8 cellular contexts compared by ENCODE assay signal in genomic region chr10:31770307-31770902, GRCh38.
DNase-seq lines count a peak whose midpoint lies in the region; ATAC-seq and TF ChIP-seq lines count a peak whose summit lies in the region.

No MANE protein-coding gene starts in this region.

- no peaks in the 10 kb centered on the region for H3K27me3 ChIP-seq in A673 (replicated peaks; ENCODE audit: insufficient read depth, low read depth, low read length, poor library complexity)
- no peaks in the 10 kb centered on the region for H3K27me3 ChIP-seq in effector memory CD4-positive, alpha-beta T cell (replicated peaks; ENCODE audit: control insufficient read depth, insufficient read depth, low read length, poor library complexity, severe bottlenecking)
- no peaks in the 10 kb centered on the region for H3K27me3 ChIP-seq in neural cell (ENCODE audit: insufficient read depth, low read depth, low read length)
- H3K27me3 ChIP-seq in vagina = no peaks in the 10 kb centered on the region

- no peaks in the 10 kb centered on the region for H3K27me3 Mint-ChIP-seq in activated CD4-positive, alpha-beta T cell treated with anti-CD3 and anti-CD28 coated beads, Interleukin-2, amount 10 ng/mL, durations not matched to agents 24 days and 14 days

- no peak overlapping the region for H2AFZ ChIP-seq in neural cell (ENCODE audit: low read depth, low read length)

- H3K27ac ChIP-seq in A673 (ENCODE audit: low read depth, low read length, poor library complexity, severe bottlenecking) = no peak overlapping the region
- H3K27ac ChIP-seq in effector memory CD4-positive, alpha-beta T cell (ENCODE audit: insufficient read depth, low read length, poor library complexity, severe bottlenecking) = no peak overlapping the region
- no peak overlapping the region for H3K27ac ChIP-seq in neural cell (ENCODE audit: low read length)
- no peak overlapping the region for H3K27ac ChIP-seq in vagina

- TF ChIP-seq RAD21 in neural cell (conservative IDR thresholded peaks at IDR 0.05) = peak; percentile 31

- H3K4me2 ChIP-seq in neural cell (ENCODE audit: low read length) = no peak overlapping the region

- TF ChIP-seq POLR2A in vagina (IDR thresholded peaks at IDR 0.05) = no peak

- no peaks in the 10 kb centered on the region for H3K79me2 ChIP-seq in neural cell (replicated peaks; ENCODE audit: insufficient read depth, low read length)

- H3K4me1 Mint-ChIP-seq in activated CD4-positive, alpha-beta T cell treated with anti-CD3 and anti-CD28 coated beads, Interleukin-2, amount 10 ng/mL, durations not matched to agents 24 days and 14 days = no peaks in the 10 kb centered on the region

- intact Hi-C loops in A673 (cut with micrococcal nuclease; ENCODE audit: unreplicated experiment) = no loop called here
- intact Hi-C loops in activated CD4-positive, alpha-beta T cell treated with anti-CD3 and anti-CD28 coated beads, Interleukin-2, amount 10 ng/mL, durations not matched to agents 24 days and 14 days (cut with micrococcal nuclease) = loop anchor here (1.0 kb wide), 2 partner anchors 986 to 1043 kb away; no protein-coding TSS in a partner anchor
- intact Hi-C loops in vagina (cut with DNase I) = no loop called here

- CTCF ChIA-PET in A673 (lab: Charles Lee) = interaction anchor here (0.5 to 1.2 kb wide), 4 partner anchors 285 to 1047 kb away, joined by 3 to 9 read pairs (median 4); no protein-coding TSS in a partner anchor

- H3K9me2 ChIP-seq in neural cell (ENCODE audit: insufficient read depth, low read length) = no peaks in the 10 kb centered on the region

- H4K20me1 ChIP-seq in neural cell (ENCODE audit: insufficient read depth) = no peaks in the 10 kb centered on the region

- peak; percentile 76 for ATAC-seq in GM18517 (IDR thresholded peaks at IDR 0.05; ENCODE audit: unreplicated experiment)
- ATAC-seq in HG03108 (IDR thresholded peaks at IDR 0.05; ENCODE audit: unreplicated experiment) = no peak

- H3K4me3 Mint-ChIP-seq in activated CD4-positive, alpha-beta T cell treated with anti-CD3 and anti-CD28 coated beads, Interleukin-2, amount 10 ng/mL, durations not matched to agents 24 days and 14 days = no peak overlapping the region

- POLR2A ChIA-PET in A673 (lab: Charles Lee; ENCODE audit: low non-redundant PET) = no interaction called here

- H3F3A ChIP-seq in neural cell (ENCODE audit: insufficient read depth, low read length, poor library complexity, severe bottlenecking) = no peaks in the 10 kb centered on the region

- no peak overlapping the region for H3K9ac ChIP-seq in neural cell (ENCODE audit: low read length)

- no peak overlapping the region for H3K27ac Mint-ChIP-seq in activated CD4-positive, alpha-beta T cell treated with anti-CD3 and anti-CD28 coated beads, Interleukin-2, amount 10 ng/mL, durations not matched to agents 24 days and 14 days

- peak; percentile 82 for TF ChIP-seq CTCF in A673 (conservative IDR thresholded peaks at IDR 0.05; ENCODE audit: low read depth, low read length)
- TF ChIP-seq CTCF in neural cell (IDR thresholded peaks at IDR 0.05; ENCODE audit: poor library complexity, severe bottlenecking) = no peak
- TF ChIP-seq CTCF in vagina (IDR thresholded peaks at IDR 0.05) = peak in 2 of 3 experiments; percentile 33 to 65

- peak; percentile 46 for DNase-seq in A673 (ENCODE audit: low spot score)
- peak; percentile 57 for DNase-seq in HuH-7.5 (ENCODE audit: low spot score)
- peak; percentile 85 for DNase-seq in activated CD4-positive, alpha-beta T cell treated with anti-CD3 and anti-CD28 coated beads, Interleukin-2, amount 10 ng/mL, durations not matched to agents 24 days and 14 days
- DNase-seq in effector memory CD4-positive, alpha-beta T cell = peak; percentile 25 to 41 (median 33)
- no peak for DNase-seq in vagina (ENCODE audit: extremely low spot score in 2 of 2)

- no peak for TF ChIP-seq EP300 in neural cell (conservative IDR thresholded peaks at IDR 0.05; ENCODE audit: poor library complexity, severe bottlenecking)

- no peaks in the 10 kb centered on the region for H3K36me3 Mint-ChIP-seq in activated CD4-positive, alpha-beta T cell treated with anti-CD3 and anti-CD28 coated beads, Interleukin-2, amount 10 ng/mL, durations not matched to agents 24 days and 14 days (ENCODE audit: low read depth)

- H3K9me3 ChIP-seq in A673 (ENCODE audit: low read depth, low read length, poor library complexity, severe bottlenecking) (no peaks in the 10 kb centered on the region), neural cell (ENCODE audit: low read length) (no peaks in the 10 kb centered on the region), vagina (no peaks in the 10 kb centered on the region)
- H3K9me3 ChIP-seq in effector memory CD4-positive, alpha-beta T cell (ENCODE audit: control insufficient read depth, low read length) = no peaks in the 10 kb centered on the region

- no peaks in the 10 kb centered on the region for H3K9me3 Mint-ChIP-seq in activated CD4-positive, alpha-beta T cell treated with anti-CD3 and anti-CD28 coated beads, Interleukin-2, amount 10 ng/mL, durations not matched to agents 24 days and 14 days

- H3K4me3 ChIP-seq in A673 (ENCODE audit: low read depth, low read length, poor library complexity, severe bottlenecking) = no peak overlapping the region
- H3K4me3 ChIP-seq in effector memory CD4-positive, alpha-beta T cell (ENCODE audit: insufficient read depth, low read depth, low read length, poor library complexity, severe bottlenecking) = no peak overlapping the region
- no peak overlapping the region for H3K4me3 ChIP-seq in neural cell (ENCODE audit: low read length)
- no peak overlapping the region for H3K4me3 ChIP-seq in vagina

- H3K4me1 ChIP-seq in A673 (ENCODE audit: insufficient read depth, low read length, poor library complexity, severe bottlenecking) (no peaks in the 10 kb centered on the region), vagina (no peaks in the 10 kb centered on the region)
- no peaks in the 10 kb centered on the region for H3K4me1 ChIP-seq in effector memory CD4-positive, alpha-beta T cell (ENCODE audit: control insufficient read depth, insufficient read depth, low read length, poor library complexity, severe bottlenecking)

- no TSS peak for BruUV-seq in A673 (replicated peaks; lab: Mats Ljungman, UMichigan)

- H3K36me3 ChIP-seq in A673 (ENCODE audit: insufficient read depth, low read length, poor library complexity, severe bottlenecking) (no peaks in the 10 kb centered on the region), neural cell (ENCODE audit: insufficient read depth, low read length) (no peaks in the 10 kb centered on the region), vagina (no peaks in the 10 kb centered on the region)
- no peaks in the 10 kb centered on the region for H3K36me3 ChIP-seq in effector memory CD4-positive, alpha-beta T cell (ENCODE audit: control insufficient read depth, insufficient read depth, low read length)

TF ChIP-seq in neural cell, 6 proteins besides CTCF, POLR2A, EP300 and RAD21:
- TF ChIP-seq TAF1 (IDR thresholded peaks at IDR 0.05; ENCODE audit: low read depth) (no peak), EZH2 (IDR thresholded peaks at IDR 0.05; ENCODE audit: borderline replicate concordance, insufficient read depth, low read length, poor library complexity, severe bottlenecking) (no peak), REST (IDR thresholded peaks at IDR 0.05; ENCODE audit: borderline replicate concordance) (no peak), MXI1 (conservative IDR thresholded peaks at IDR 0.05; ENCODE audit: poor library complexity, severe bottlenecking) (no peak), SMC3 (conservative IDR thresholded peaks at IDR 0.05; ENCODE audit: poor library complexity) (no peak), POLR2AphosphoS5 (IDR thresholded peaks at IDR 0.05) (no peak)

Comparison
In these comparisons a context has a peak if more than half of its experiments do, and no peak if none do; other contexts are left out.
1. DNase-seq: peak in A673 (single experiment), HuH-7.5 (single experiment), activated CD4-positive, alpha-beta T cell treated with anti-CD3 and anti-CD28 coated beads, Interleukin-2, amount 10 ng/mL, durations not matched to agents 24 days and 14 days (single experiment) and effector memory CD4-positive, alpha-beta T cell (3 of 3); none in vagina (0 of 2).